In genomic region chr4:148375581-148375980, GRCh38 we compare ENCODE assay signal across 10 cellular contexts.
DNase-seq lines count a peak whose midpoint lies in the region; ATAC-seq and TF ChIP-seq lines count a peak whose summit lies in the region.
"Had no signal": no experiment of that assay in that cellular context is flagged by ENCODE, and none has a peak within 500 bp of the region (broad histone marks: within the 10 kb centered on the region; RNA-seq: fewer than 3 reads in every experiment).

No MANE protein-coding gene starts in this region.

- H3K9me3 Mint-ChIP-seq in activated CD4-positive, alpha-beta T cell treated with anti-CD3 and anti-CD28 coated beads for 36 hours (ENCODE audit: low read depth) = peaks cover 2% of the 10 kb centered on the region
- H3K9me3 Mint-ChIP-seq in activated CD4-positive, alpha-beta T cell treated with anti-CD3 and anti-CD28 coated beads, Interleukin-2, amount 10 ng/mL, durations not matched to agents 24 days and 14 days = no peaks in the 10 kb centered on the region

- H3K4me3 ChIP-seq in SK-N-MC (peak overlapping the region; percentile 59), gastrocnemius medialis (peak overlapping the region; percentile 49 to 52 (median 51))

- H3K27ac ChIP-seq in SK-N-MC (peak overlapping the region; percentile 84), gastrocnemius medialis (peak overlapping the region in 3 of 4 donors; percentile 41 to 58 (median 51))

- in situ Hi-C loops in gastrocnemius medialis (cut with MboI; ENCODE audit: low sequenced_read_pairs in 4 of 4) = no loop called here

- DNase-seq in activated CD4-positive, alpha-beta T cell treated with anti-CD3 and anti-CD28 coated beads for 36 hours = no peak
- no peak for DNase-seq in activated CD4-positive, alpha-beta T cell treated with anti-CD3 and anti-CD28 coated beads, Interleukin-2, amount 10 ng/mL, durations not matched to agents 24 days and 14 days
- DNase-seq in SK-N-MC (ENCODE audit: low read depth, low spot score) (no peak), left ventricle myocardium superior (no peak), gastrocnemius medialis (no peak), NCI-H774 (lab: John Stamatoyannopoulos, UW) (no peak), NCI-H345 treated with DMSO at 0.1 percent for 48 hours (lab: John Stamatoyannopoulos, UW; ENCODE audit: unreplicated experiment) (no peak)
- DNase-seq: activated naive CD4-positive, alpha-beta T cell treated with Interleukin-2 at 50 U/mL for 16 hours had no signal

- H3K9me3 ChIP-seq in SK-N-MC (ENCODE audit: low read depth, low read length) (no peaks in the 10 kb centered on the region), gastrocnemius medialis (no peaks in the 10 kb centered on the region)
- H3K9me3 ChIP-seq: thyroid gland had no signal

- CTCF ChIA-PET in activated CD4-positive, alpha-beta T cell treated with anti-CD3 and anti-CD28 coated beads for 36 hours (lab: Charles Lee) = interaction anchor here (0.7 to 1.6 kb wide), 4 partner anchors 10 to 31 kb away, joined by 3 to 10 read pairs (median 3); no protein-coding TSS in a partner anchor

- H3K27me3 Mint-ChIP-seq in activated CD4-positive, alpha-beta T cell treated with anti-CD3 and anti-CD28 coated beads for 36 hours = no peaks in the 10 kb centered on the region
- no peaks in the 10 kb centered on the region for H3K27me3 Mint-ChIP-seq in activated CD4-positive, alpha-beta T cell treated with anti-CD3 and anti-CD28 coated beads, Interleukin-2, amount 10 ng/mL, durations not matched to agents 24 days and 14 days

- TF ChIP-seq CTCF in gastrocnemius medialis (IDR thresholded peaks at IDR 0.05 in 4 of 5, conservative IDR thresholded peaks at IDR 0.05 in 1 of 5) = no peak

- intact Hi-C loops in activated CD4-positive, alpha-beta T cell treated with anti-CD3 and anti-CD28 coated beads for 36 hours (cut with DNase I, micrococcal nuclease) = loop anchor here in 1 of 2 experiments (5.0 kb wide), 1 partner anchor 67 kb away; the partner anchor contains the start of gene NR3C2
- intact Hi-C loops in activated CD4-positive, alpha-beta T cell treated with anti-CD3 and anti-CD28 coated beads, Interleukin-2, amount 10 ng/mL, durations not matched to agents 24 days and 14 days (cut with micrococcal nuclease) = no loop called here
- intact Hi-C loops in left ventricle myocardium superior (cut with micrococcal nuclease) (no loop called here), gastrocnemius medialis (cut with DNase I; ENCODE audit: low total_unique reads) (loop anchor here (5.0 kb wide), 1 partner anchor 67 kb away; the partner anchor contains the start of gene NR3C2)

- peak overlapping the region; percentile 51 for H3K27ac Mint-ChIP-seq in activated CD4-positive, alpha-beta T cell treated with anti-CD3 and anti-CD28 coated beads for 36 hours
- no peak overlapping the region for H3K27ac Mint-ChIP-seq in activated CD4-positive, alpha-beta T cell treated with anti-CD3 and anti-CD28 coated beads, Interleukin-2, amount 10 ng/mL, durations not matched to agents 24 days and 14 days

- peak overlapping the region; percentile 57 for H3K4me3 Mint-ChIP-seq in activated CD4-positive, alpha-beta T cell treated with anti-CD3 and anti-CD28 coated beads for 36 hours
- no peak overlapping the region for H3K4me3 Mint-ChIP-seq in activated CD4-positive, alpha-beta T cell treated with anti-CD3 and anti-CD28 coated beads, Interleukin-2, amount 10 ng/mL, durations not matched to agents 24 days and 14 days

- POLR2A ChIA-PET in activated CD4-positive, alpha-beta T cell treated with anti-CD3 and anti-CD28 coated beads for 36 hours (lab: Charles Lee) = no interaction called here

- H3K36me3 ChIP-seq in SK-N-MC (ENCODE audit: insufficient read depth, low read length) (no peaks in the 10 kb centered on the region), gastrocnemius medialis (no peaks in the 10 kb centered on the region)
- H3K36me3 ChIP-seq: thyroid gland had no signal

- H3K4me1 ChIP-seq in gastrocnemius medialis = peaks cover 9 to 15% of the 10 kb centered on the region in 2 donors

- peaks cover 29% of the 10 kb centered on the region for H3K4me1 Mint-ChIP-seq in activated CD4-positive, alpha-beta T cell treated with anti-CD3 and anti-CD28 coated beads for 36 hours
- H3K4me1 Mint-ChIP-seq in activated CD4-positive, alpha-beta T cell treated with anti-CD3 and anti-CD28 coated beads, Interleukin-2, amount 10 ng/mL, durations not matched to agents 24 days and 14 days = no peaks in the 10 kb centered on the region

- no peak for ATAC-seq in activated CD4-positive, alpha-beta T cell treated with anti-CD3 and anti-CD28 coated beads for 36 hours
- ATAC-seq in left ventricle myocardium superior (peak; percentile 51), gastrocnemius medialis (peak in 1 of 2 donors; percentile 45), GM21515 (IDR thresholded peaks at IDR 0.05; ENCODE audit: unreplicated experiment) (no peak)

- H3K36me3 Mint-ChIP-seq in activated CD4-positive, alpha-beta T cell treated with anti-CD3 and anti-CD28 coated beads for 36 hours (ENCODE audit: low read depth) = no peaks in the 10 kb centered on the region
- H3K36me3 Mint-ChIP-seq in activated CD4-positive, alpha-beta T cell treated with anti-CD3 and anti-CD28 coated beads, Interleukin-2, amount 10 ng/mL, durations not matched to agents 24 days and 14 days (ENCODE audit: low read depth) = no peaks in the 10 kb centered on the region

- no peaks in the 10 kb centered on the region for H3K27me3 ChIP-seq in gastrocnemius medialis
- H3K27me3 ChIP-seq: thyroid gland had no signal

- H3K9ac ChIP-seq in SK-N-MC (ENCODE audit: insufficient read length) = no peak overlapping the region

- no peak for TF ChIP-seq POLR2A in gastrocnemius medialis (IDR thresholded peaks at IDR 0.05)
